1 cellular context compared by ENCODE assay signal in the genomic region with DNA sequence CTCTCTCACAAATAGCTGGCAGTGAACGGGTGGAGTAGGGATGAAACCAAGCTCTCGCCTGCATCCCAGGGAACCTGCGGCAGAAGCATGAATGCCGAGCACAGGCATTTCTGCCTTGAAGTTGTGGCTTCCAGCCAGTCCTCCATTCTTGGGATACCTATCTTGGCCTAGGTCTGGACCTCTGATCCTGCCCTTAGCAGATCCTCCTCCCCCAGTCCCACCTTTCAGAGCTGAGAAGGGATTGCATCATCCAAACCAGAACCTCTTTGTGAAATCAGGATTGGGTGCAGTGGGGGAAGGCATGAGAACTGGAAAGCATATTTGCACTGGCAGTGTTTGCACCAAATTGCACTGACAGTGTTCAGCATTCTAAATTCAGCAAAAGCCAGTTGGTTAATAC.
TF ChIP-seq lines count a peak whose summit lies in the region.

No MANE protein-coding gene starts in this region.

TF ChIP-seq in K562, 482 proteins besides CTCF, POLR2A, EP300 and RAD21:
- TF ChIP-seq CEBPB (tag; IDR thresholded peaks at IDR 0.05) (peak; percentile 61), MYC (IDR thresholded peaks at IDR 0.05; ENCODE audit: low read depth, low read length) (0 out of 2 replicates have a peak, but pooled peaks have one; percentile 19), MYC (CRISPR knock-in tag; IDR thresholded peaks at IDR 0.05; ENCODE audit: borderline replicate concordance, low read depth) (no peak), ATF7 (IDR thresholded peaks at IDR 0.05) (peak; percentile 69), CXXC5 (CRISPR knock-in tag; IDR thresholded peaks at IDR 0.05) (0 out of 2 replicates have a peak, but pooled peaks have one; percentile 29), SMAD4 (CRISPR knock-in tag; conservative IDR thresholded peaks at IDR 0.05) (0 out of 2 replicates have a peak, but pooled peaks have one; percentile 41), CEBPG (CRISPR knock-in tag; IDR thresholded peaks at IDR 0.05) (peak; percentile 91), CEBPG (tag; conservative IDR thresholded peaks at IDR 0.05 in 1 of 2, IDR thresholded peaks at IDR 0.05 in 1 of 2) (peak; percentile 61 to 91; a peak in 3 of 4 replicates), ZSCAN32 (CRISPR knock-in tag; IDR thresholded peaks at IDR 0.05) (0 out of 2 replicates have a peak, but pooled peaks have one; percentile 31), STAT5A (IDR thresholded peaks at IDR 0.05; ENCODE audit: borderline replicate concordance, low read length) (no peak), TRIM24 (IDR thresholded peaks at IDR 0.05) (peak; percentile 49 to 65; a peak in 2 of 4 replicates), EGR1 (conservative IDR thresholded peaks at IDR 0.05) (no peak), ZBTB1 (CRISPR knock-in tag; IDR thresholded peaks at IDR 0.05; ENCODE audit: borderline replicate concordance, low read depth) (no peak), ZEB2 (IDR thresholded peaks at IDR 0.05) (0 out of 2 replicates have a peak, but pooled peaks have one; percentile 21), ATF1 (CRISPR knock-in tag; IDR thresholded peaks at IDR 0.05) (no peak), ATF1 (tag; IDR thresholded peaks at IDR 0.05) (no peak), SAP30 (IDR thresholded peaks at IDR 0.05; ENCODE audit: borderline replicate concordance, insufficient read depth, low read depth, low read length, poor library complexity, severe bottlenecking) (no peak), JUND (IDR thresholded peaks at IDR 0.05; ENCODE audit: borderline replicate concordance, low read depth, low read length) (peak; percentile 73), JUND (tag; IDR thresholded peaks at IDR 0.05; ENCODE audit: borderline replicate concordance, low read depth, low read length) (no peak)
- TF ChIP-seq, protein P1, sequence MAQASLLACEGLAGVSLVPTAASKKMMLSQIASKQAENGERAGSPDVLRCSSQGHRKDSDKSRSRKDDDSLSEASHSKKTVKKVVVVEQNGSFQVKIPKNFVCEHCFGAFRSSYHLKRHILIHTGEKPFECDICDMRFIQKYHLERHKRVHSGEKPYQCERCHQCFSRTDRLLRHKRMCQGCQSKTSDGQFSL (CRISPR knock-in tag; IDR thresholded peaks at IDR 0.05) = no peak
- TF ChIP-seq, protein P1 (tag; IDR thresholded peaks at IDR 0.05) = no peak
- TF ChIP-seq, protein P2, sequence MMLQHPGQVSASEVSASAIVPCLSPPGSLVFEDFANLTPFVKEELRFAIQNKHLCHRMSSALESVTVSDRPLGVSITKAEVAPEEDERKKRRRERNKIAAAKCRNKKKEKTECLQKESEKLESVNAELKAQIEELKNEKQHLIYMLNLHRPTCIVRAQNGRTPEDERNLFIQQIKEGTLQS (IDR thresholded peaks at IDR 0.05) = peak; percentile 94
- TF ChIP-seq, protein P2 (CRISPR knock-in tag; conservative IDR thresholded peaks at IDR 0.05) = no peak
- TF ChIP-seq, protein P3, sequence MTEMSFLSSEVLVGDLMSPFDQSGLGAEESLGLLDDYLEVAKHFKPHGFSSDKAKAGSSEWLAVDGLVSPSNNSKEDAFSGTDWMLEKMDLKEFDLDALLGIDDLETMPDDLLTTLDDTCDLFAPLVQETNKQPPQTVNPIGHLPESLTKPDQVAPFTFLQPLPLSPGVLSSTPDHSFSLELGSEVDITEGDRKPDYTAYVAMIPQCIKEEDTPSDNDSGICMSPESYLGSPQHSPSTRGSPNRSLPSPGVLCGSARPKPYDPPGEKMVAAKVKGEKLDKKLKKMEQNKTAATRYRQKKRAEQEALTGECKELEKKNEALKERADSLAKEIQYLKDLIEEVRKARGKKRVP (CRISPR knock-in tag; IDR thresholded peaks at IDR 0.05) = 0 out of 2 replicates have a peak, but pooled peaks have one; percentile 50
TF ChIP-seq in K562: peak in this region for 12.
